ENCODE assay signal across 17 cellular contexts in genomic region chr1:44033041-44033575, GRCh38. TPM values are rescaled to one million over a fixed set of nuclear protein-coding genes. Genes with fewer than 3 reads are reported as not detected.
DNase-seq lines count a peak whose midpoint lies in the region; ATAC-seq, FAIRE-seq and TF ChIP-seq lines count a peak whose summit lies in the region.
"Had no signal": no experiment of that assay in that cellular context is flagged by ENCODE, and none has a peak within 500 bp of the region (broad histone marks: within the 10 kb centered on the region; RNA-seq: fewer than 3 reads in every experiment).

No MANE protein-coding gene starts in this region.

- intact Hi-C loops in K562 (cut with micrococcal nuclease), result no loop called here
- intact Hi-C loops in uterus (cut with DNase I; ENCODE audit: low total_unique reads), result no loop called here

- no peak overlapping the region for H2AFZ ChIP-seq in K562 (ENCODE audit: low read depth, low read length)

- H3K27ac ChIP-seq in K562 (ENCODE audit: extremely low read depth, low read depth, low read length) (no peak overlapping the region; the same call in 2 of the 3 replicates), uterus (peak overlapping the region; percentile 26 to 94)
- H3K27ac ChIP-seq: brain microvascular endothelial cell, thoracic aorta had no signal

- no peak for TF ChIP-seq EP300 in K562 (IDR thresholded peaks at IDR 0.05; ENCODE audit: low read length)

- no peaks in the 10 kb centered on the region for H3K27me3 Mint-ChIP-seq in activated CD8-positive, alpha-beta memory T cell treated with anti-CD3 and anti-CD28 coated beads, Interleukin-2, amount 10 ng/mL, durations not matched to agents 7 days and 5 days
- no peaks in the 10 kb centered on the region for H3K27me3 Mint-ChIP-seq in nephron (ENCODE audit: low read depth)
- H3K27me3 Mint-ChIP-seq: activated CD4-positive, alpha-beta memory T cell treated with anti-CD3 and anti-CD28 coated beads, Interleukin-2, amount 10 ng/mL, durations not matched to agents 7 days and 5 days had no signal

- no TSS peak for BruUV-seq in K562 (replicated peaks; lab: Mats Ljungman, UMichigan)

- peaks cover 23% of the 10 kb centered on the region for H3K4me1 Mint-ChIP-seq in activated CD8-positive, alpha-beta memory T cell treated with anti-CD3 and anti-CD28 coated beads, Interleukin-2, amount 10 ng/mL, durations not matched to agents 7 days and 5 days
- peaks cover 65% of the 10 kb centered on the region for H3K4me1 Mint-ChIP-seq in nephron

- H3K9ac ChIP-seq in K562 (ENCODE audit: insufficient read depth in 1 of 2, low read depth in 2 of 2, low read length in 2 of 2), result peak overlapping the region in 1 of 2 experiments; percentile 7; a peak in 1 of 4 replicates
- H3K9ac ChIP-seq: SK-N-SH had no signal

- no peaks in the 10 kb centered on the region for H3K9me3 Mint-ChIP-seq in activated CD8-positive, alpha-beta memory T cell treated with anti-CD3 and anti-CD28 coated beads, Interleukin-2, amount 10 ng/mL, durations not matched to agents 7 days and 5 days (ENCODE audit: low read depth)
- no peaks in the 10 kb centered on the region for H3K9me3 Mint-ChIP-seq in nephron
- H3K9me3 Mint-ChIP-seq: activated CD4-positive, alpha-beta memory T cell treated with anti-CD3 and anti-CD28 coated beads, Interleukin-2, amount 10 ng/mL, durations not matched to agents 7 days and 5 days; activated naive CD4-positive, alpha-beta T cell treated with anti-CD3 and anti-CD28 coated beads, Interleukin-2, amount 50 U/mL, for 72 hours; activated T-cell treated with anti-CD3 and anti-CD28 coated beads, Interleukin-2, amount 50 U/mL, for 72 hours; H9 had no signal

- H3K4me3 Mint-ChIP-seq in activated CD8-positive, alpha-beta memory T cell treated with anti-CD3 and anti-CD28 coated beads, Interleukin-2, amount 10 ng/mL, durations not matched to agents 7 days and 5 days, result no peak overlapping the region
- peak overlapping the region; percentile 86 to 87 (median 86) for H3K4me3 Mint-ChIP-seq in nephron

- H3K36me3 ChIP-seq in K562 (ENCODE audit: control insufficient read depth, insufficient read depth, low read length), result no peaks in the 10 kb centered on the region
- H3K36me3 ChIP-seq in uterus, result no peaks in the 10 kb centered on the region
- H3K36me3 ChIP-seq: brain microvascular endothelial cell, thoracic aorta had no signal

- H3K9me3 ChIP-seq in K562 (replicated peaks; ENCODE audit: control insufficient read depth, insufficient read depth, low read depth, low read length), result no peaks in the 10 kb centered on the region
- H3K9me3 ChIP-seq in uterus, result no peaks in the 10 kb centered on the region
- H3K9me3 ChIP-seq: A549, SK-N-SH, thoracic aorta had no signal

- no peaks in the 10 kb centered on the region for H4K20me1 ChIP-seq in K562 (replicated peaks; ENCODE audit: control insufficient read depth, insufficient read depth, low read length)

- in situ Hi-C loops in K562 (cut with MboI), result no loop called here

- peak overlapping the region; percentile 45 for H3K27ac Mint-ChIP-seq in activated CD8-positive, alpha-beta memory T cell treated with anti-CD3 and anti-CD28 coated beads, Interleukin-2, amount 10 ng/mL, durations not matched to agents 7 days and 5 days
- peak overlapping the region; percentile 86 to 97 (median 95) for H3K27ac Mint-ChIP-seq in nephron
- H3K27ac Mint-ChIP-seq: activated CD4-positive, alpha-beta memory T cell treated with anti-CD3 and anti-CD28 coated beads, Interleukin-2, amount 10 ng/mL, durations not matched to agents 7 days and 5 days; activated T-cell treated with anti-CD3 and anti-CD28 coated beads, Interleukin-2, amount 50 U/mL, for 72 hours had no signal

- no peak overlapping the region; the same call in 1 of the 2 replicates for H3K4me2 ChIP-seq in K562 (ENCODE audit: insufficient read depth, low read length)
- H3K4me2 ChIP-seq: A549, SK-N-SH had no signal

- H3K9me1 ChIP-seq in K562 (ENCODE audit: control insufficient read depth, insufficient read depth, low read length), result no peaks in the 10 kb centered on the region

- no peaks in the 10 kb centered on the region for H3K36me3 Mint-ChIP-seq in activated CD8-positive, alpha-beta memory T cell treated with anti-CD3 and anti-CD28 coated beads, Interleukin-2, amount 10 ng/mL, durations not matched to agents 7 days and 5 days
- no peaks in the 10 kb centered on the region for H3K36me3 Mint-ChIP-seq in nephron (ENCODE audit: low read depth)
- H3K36me3 Mint-ChIP-seq: activated naive CD4-positive, alpha-beta T cell treated with anti-CD3 and anti-CD28 coated beads, Interleukin-2, amount 50 U/mL, for 72 hours had no signal

- WGBS in K562 (ENCODE audit: insufficient coverage, low coverage, missing lambda C conversion rate), result 70% methylated on average over 8 of the region's 8 CpGs

- H3K4me1 ChIP-seq in K562 (replicated peaks in 1 of 2; ENCODE audit: control insufficient read depth in 2 of 2, insufficient read depth in 2 of 2, low read length in 2 of 2) (peaks cover 68 to 84% of the 10 kb centered on the region in 2 experiments), uterus (peaks cover 0 to 17% of the 10 kb centered on the region in 2 donors)

- H3K79me2 ChIP-seq in K562 (ENCODE audit: control insufficient read depth, insufficient read depth, low read length), result peaks cover 21% of the 10 kb centered on the region

- TF ChIP-seq CTCF in K562 (IDR thresholded peaks at IDR 0.05 in 2 of 3, conservative IDR thresholded peaks at IDR 0.05 in 1 of 3; ENCODE audit: insufficient read depth in 2 of 3, low read depth in 1 of 3, low read length in 3 of 3) (no peak), nephron (IDR thresholded peaks at IDR 0.05; ENCODE audit: unreplicated experiment in 3 of 3) (no peak), uterus (IDR thresholded peaks at IDR 0.05) (no peak)

- DNase-seq in activated CD8-positive, alpha-beta memory T cell treated with anti-CD3 and anti-CD28 coated beads, Interleukin-2, amount 10 ng/mL, durations not matched to agents 7 days and 5 days, result no peak
- no peak for DNase-seq in activated CD8-positive, alpha-beta memory T cell treated with anti-CD3 and anti-CD28 coated beads, Interleukin-2, amount 50 U/mL, for 48 hours
- no peak for DNase-seq in K562 (ENCODE audit: extremely low read depth in 1 of 4, low spot score in 3 of 4)
- DNase-seq in uterus, result no peak
- DNase-seq in HuH-7.5 (ENCODE audit: low spot score), result no peak
- DNase-seq: activated CD4-positive, alpha-beta memory T cell treated with anti-CD3 and anti-CD28 coated beads, Interleukin-2, amount 10 ng/mL, durations not matched to agents 7 days and 5 days; activated T-cell treated with anti-CD3 and anti-CD28 coated beads, Interleukin-2, amount 50 U/mL, for 72 hours; brain microvascular endothelial cell had no signal

- CTCF ChIA-PET in activated CD8-positive, alpha-beta memory T cell treated with anti-CD3 and anti-CD28 coated beads, Interleukin-2, amount 10 ng/mL, durations not matched to agents 7 days and 5 days (lab: Charles Lee), result interaction anchor here (1.1 to 5.7 kb wide), 4 partner anchors 9 to 39 kb away, joined by 3 to 115 read pairs (median 18); no protein-coding TSS in a partner anchor
- CTCF ChIA-PET in K562 (lab: Yijun Ruan, JAX; ENCODE audit: low intra/inter-chr PET ratio), result no interaction called here

- TF ChIP-seq POLR2A in K562 (conservative IDR thresholded peaks at IDR 0.05) (no peak), uterus (IDR thresholded peaks at IDR 0.05) (no peak)

- H3K4me3 ChIP-seq in K562 (no peak overlapping the region), uterus (no peak overlapping the region)
- H3K4me3 ChIP-seq: A549, thoracic aorta had no signal

- no peaks in the 10 kb centered on the region for H3K27me3 ChIP-seq in K562 (ENCODE audit: control insufficient read depth in 2 of 2, insufficient read depth in 2 of 2, low read length in 2 of 2)
- no peaks in the 10 kb centered on the region for H3K27me3 ChIP-seq in uterus
- H3K27me3 ChIP-seq: brain microvascular endothelial cell had no signal

- POLR2A ChIA-PET in K562 (lab: Yijun Ruan, JAX), result interaction anchor here (0.7 to 4.0 kb wide), 5 partner anchors 16 to 299 kb away, joined by 4 to 13 read pairs (median 5); no protein-coding TSS in a partner anchor

- FAIRE-seq in K562 (lab: Jason Lieb, UNC), result no peak
- FAIRE-seq: A549 had no signal

- ATAC-seq in activated CD8-positive, alpha-beta memory T cell treated with anti-CD3 and anti-CD28 coated beads, Interleukin-2, amount 10 ng/mL, durations not matched to agents 7 days and 5 days, result no peak
- ATAC-seq in K562, result no peak
- no peak for ATAC-seq in HG03442 (IDR thresholded peaks at IDR 0.05; ENCODE audit: unreplicated experiment)
- no peak for ATAC-seq in HG02623 (IDR thresholded peaks at IDR 0.05; ENCODE audit: unreplicated experiment)
- ATAC-seq: A549; activated naive CD4-positive, alpha-beta T cell treated with anti-CD3 and anti-CD28 coated beads, Interleukin-2, amount 50 U/mL, for 72 hours; activated T-cell treated with anti-CD3 and anti-CD28 coated beads, Interleukin-2, amount 50 U/mL, for 72 hours; Panc1 had no signal

- no peak for TF ChIP-seq RAD21 in K562 (CRISPR knock-in tag; conservative IDR thresholded peaks at IDR 0.05 in 1 of 2, IDR thresholded peaks at IDR 0.05 in 1 of 2)

RNA-seq across cellular contexts. Expression of gene SLC6A9, which starts 1.8 kb away (rescaled TPM):
- total RNA-seq in activated CD8-positive, alpha-beta memory T cell treated with anti-CD3 and anti-CD28 coated beads, Interleukin-2, amount 10 ng/mL, durations not matched to agents 7 days and 5 days, result 1 to 10 TPM; 2.6 to 5.3 TPM
- total RNA-seq in K562 (2011; cell fraction: chromatin; rRNA removed; ENCODE audit: low replicate concordance), result 15.5 and 41.5 TPM in 2 replicates
- total RNA-seq in K562 (2011; cell fraction: nucleolus; rRNA removed), result 28.5 and 33.8 TPM in 2 replicates
- 21.3 and 22.7 TPM in 2 replicates for total RNA-seq in K562 (2011; cell fraction: nucleoplasm; rRNA removed)
- total RNA-seq in K562 (2014; rRNA removed) (4.1 and 8.4 TPM in 2 replicates), K562 (2014; rRNA removed; fragmentation: Illumina TruSeq; extraction: Trizol) (2.5 and 3.0 TPM in 2 replicates), K562 (2015; rRNA removed; fragmentation: Illumina TruSeq; extraction: Trizol) (0.51 and 0.75 TPM in 2 replicates), K562 (2021) (16.7 and 18.7 TPM in 2 replicates), uterus (10 to 100 TPM in 2 of 4 donors, 1 to 10 TPM in 2; 4.6 to 30.9 (median 17.4) TPM)
- polyA plus RNA-seq in K562 (2011; rRNA removed) (2.9 and 8.8 TPM in 2 replicates), K562 (2014; fragmentation: Illumina TruSeq; extraction: Trizol) (12.9 and 16.7 TPM in 2 replicates), K562 (2014; fragmentation: Nextera tagmentation; extraction: Ambion mirVana) (under 1 TPM; 0.17 to 0.25 TPM), K562 (2014; rRNA removed) (10.5 and 10.6 TPM in 2 replicates)
- polyA plus RNA-seq in K562 (2011; cell fraction: cytosol; rRNA removed), result 5.7 and 6.6 TPM in 2 replicates
- polyA plus RNA-seq in K562 (2011; cell fraction: nucleus; rRNA removed), result 27.8 and 27.9 TPM in 2 replicates
- 6.2 and 54.3 TPM in 2 replicates for polyA plus RNA-seq in K562 (2012)
- 3.7 and 5.1 TPM in 2 replicates for polyA minus RNA-seq in K562 (2011; rRNA and poly(A)+ RNA removed)
- polyA minus RNA-seq in K562 (2011; cell fraction: cytosol; rRNA and poly(A)+ RNA removed), result 2.5 and 5.5 TPM in 2 replicates
- 6.1 and 10.2 TPM in 2 replicates for polyA minus RNA-seq in K562 (2011; cell fraction: nucleus; rRNA and poly(A)+ RNA removed)

RNA-seq across cellular contexts. Expression of gene CCDC24, which starts 41.7 kb away (rescaled TPM):
- 1 to 10 TPM; 1.3 to 1.5 TPM for total RNA-seq in activated CD8-positive, alpha-beta memory T cell treated with anti-CD3 and anti-CD28 coated beads, Interleukin-2, amount 10 ng/mL, durations not matched to agents 7 days and 5 days
- total RNA-seq in K562 (2011; cell fraction: chromatin; rRNA removed; ENCODE audit: low replicate concordance), result 1.4 and 6.8 TPM in 2 replicates
- 5.8 TPM in 2 replicates for total RNA-seq in K562 (2011; cell fraction: nucleolus; rRNA removed)
- 4.1 and 6.1 TPM in 2 replicates for total RNA-seq in K562 (2011; cell fraction: nucleoplasm; rRNA removed)
- total RNA-seq in K562 (2014; rRNA removed) (3.0 and 4.5 TPM in 2 replicates), K562 (2014; rRNA removed; fragmentation: Illumina TruSeq; extraction: Trizol) (0.70 and 1.5 TPM in 2 replicates), K562 (2015; rRNA removed; fragmentation: Illumina TruSeq; extraction: Trizol) (1.7 and 2.2 TPM in 2 replicates), K562 (2021) (4.4 and 5.2 TPM in 2 replicates), uterus (10 to 100 TPM in 1 of 4 donors, 1 to 10 TPM in 2, not detected in 1; 3.1 to 10.6 (median 7.0) TPM)
- polyA plus RNA-seq in K562 (2011; rRNA removed) (1.3 and 2.3 TPM in 2 replicates), K562 (2014; fragmentation: Illumina TruSeq; extraction: Trizol) (1.5 and 3.0 TPM in 2 replicates), K562 (2014; fragmentation: Nextera tagmentation; extraction: Ambion mirVana) (under 1 TPM; 0.31 to 0.64 TPM), K562 (2014; rRNA removed) (3.7 and 4.5 TPM in 2 replicates)
- 2.0 and 4.9 TPM in 2 replicates for polyA plus RNA-seq in K562 (2011; cell fraction: cytosol; rRNA removed)
- 6.8 and 13.1 TPM in 2 replicates for polyA plus RNA-seq in K562 (2011; cell fraction: nucleus; rRNA removed)
- polyA plus RNA-seq in K562 (2012), result 3.7 and 4.3 TPM in 2 replicates
- polyA minus RNA-seq in K562 (2011; rRNA and poly(A)+ RNA removed), result 0.36 and 0.39 TPM in 2 replicates
- 1.1 and 5.4 TPM in 2 replicates for polyA minus RNA-seq in K562 (2011; cell fraction: cytosol; rRNA and poly(A)+ RNA removed)
- 1.7 and 2.2 TPM in 2 replicates for polyA minus RNA-seq in K562 (2011; cell fraction: nucleus; rRNA and poly(A)+ RNA removed)

RNA-seq across cellular contexts. Expression of gene B4GALT2, which starts 54.1 kb away (rescaled TPM):
- total RNA-seq in activated CD8-positive, alpha-beta memory T cell treated with anti-CD3 and anti-CD28 coated beads, Interleukin-2, amount 10 ng/mL, durations not matched to agents 7 days and 5 days, result 10 to 100 TPM; 20.1 to 25.5 TPM
- total RNA-seq in K562 (2011; cell fraction: chromatin; rRNA removed; ENCODE audit: low replicate concordance), result 27.8 and 57.7 TPM in 2 replicates
- 51.2 and 57.7 TPM in 2 replicates for total RNA-seq in K562 (2011; cell fraction: nucleolus; rRNA removed)
- 45.8 and 54.2 TPM in 2 replicates for total RNA-seq in K562 (2011; cell fraction: nucleoplasm; rRNA removed)
- total RNA-seq in K562 (2014; rRNA removed), result 86.8 and 116 TPM in 2 replicates
- 23.4 and 31.0 TPM in 2 replicates for total RNA-seq in K562 (2014; rRNA removed; fragmentation: Illumina TruSeq; extraction: Trizol)
- total RNA-seq in K562 (2015; rRNA removed; fragmentation: Illumina TruSeq; extraction: Trizol), result 43.8 and 45.9 TPM in 2 replicates
- 76.2 and 78.0 TPM in 2 replicates for total RNA-seq in K562 (2021)
- 39.0 and 43.9 TPM in 2 replicates for polyA plus RNA-seq in K562 (2011; rRNA removed)
- polyA plus RNA-seq in K562 (2011; cell fraction: cytosol; rRNA removed), result 78.6 and 206 TPM in 2 replicates
- polyA plus RNA-seq in K562 (2011; cell fraction: nucleus; rRNA removed), result 55.1 and 117 TPM in 2 replicates
- polyA plus RNA-seq in K562 (2012), result 44.8 and 50.7 TPM in 2 replicates
- polyA plus RNA-seq in K562 (2014; fragmentation: Illumina TruSeq; extraction: Trizol), result 63.7 and 69.7 TPM in 2 replicates
- 1 to 10 TPM; 1.3 to 2.8 TPM for polyA plus RNA-seq in K562 (2014; fragmentation: Nextera tagmentation; extraction: Ambion mirVana)
- 71.9 and 85.4 TPM in 2 replicates for polyA plus RNA-seq in K562 (2014; rRNA removed)
- 21.4 and 27.7 TPM in 2 replicates for polyA minus RNA-seq in K562 (2011; rRNA and poly(A)+ RNA removed)
- polyA minus RNA-seq in K562 (2011; cell fraction: cytosol; rRNA and poly(A)+ RNA removed), result 40.9 and 42.3 TPM in 2 replicates
- 26.7 and 28.3 TPM in 2 replicates for polyA minus RNA-seq in K562 (2011; cell fraction: nucleus; rRNA and poly(A)+ RNA removed)
- 10 to 100 TPM in 2 of 4 donors, 1 to 10 TPM in 2; 2.3 to 45.8 (median 18.5) TPM for total RNA-seq in uterus

RNA-seq across cellular contexts. Expression of gene ATP6V0B, which starts 58.3 kb away (rescaled TPM):
- total RNA-seq in activated CD8-positive, alpha-beta memory T cell treated with anti-CD3 and anti-CD28 coated beads, Interleukin-2, amount 10 ng/mL, durations not matched to agents 7 days and 5 days, result 100 to 1,000 TPM; 108 to 139 TPM
- 240 and 478 TPM in 2 replicates for total RNA-seq in K562 (2011; cell fraction: chromatin; rRNA removed; ENCODE audit: low replicate concordance)
- total RNA-seq in K562 (2011; cell fraction: nucleolus; rRNA removed), result 771 and 1,062 TPM in 2 replicates
- 571 and 616 TPM in 2 replicates for total RNA-seq in K562 (2011; cell fraction: nucleoplasm; rRNA removed)
- total RNA-seq in K562 (2014; rRNA removed), result 296 and 328 TPM in 2 replicates
- total RNA-seq in K562 (2014; rRNA removed; fragmentation: Illumina TruSeq; extraction: Trizol), result 143 and 167 TPM in 2 replicates
- 196 and 203 TPM in 2 replicates for total RNA-seq in K562 (2015; rRNA removed; fragmentation: Illumina TruSeq; extraction: Trizol)
- 279 and 286 TPM in 2 replicates for total RNA-seq in K562 (2021)
- 220 and 288 TPM in 2 replicates for polyA plus RNA-seq in K562 (2011; rRNA removed)
- polyA plus RNA-seq in K562 (2011; cell fraction: cytosol; rRNA removed), result 552 and 632 TPM in 2 replicates
- polyA plus RNA-seq in K562 (2011; cell fraction: nucleus; rRNA removed), result 601 and 849 TPM in 2 replicates
- 179 and 264 TPM in 2 replicates for polyA plus RNA-seq in K562 (2012)
- polyA plus RNA-seq in K562 (2014; fragmentation: Illumina TruSeq; extraction: Trizol), result 186 and 195 TPM in 2 replicates
- 100 to 1,000 TPM; 137 to 276 TPM for polyA plus RNA-seq in K562 (2014; fragmentation: Nextera tagmentation; extraction: Ambion mirVana)
- polyA plus RNA-seq in K562 (2014; rRNA removed), result 282 and 348 TPM in 2 replicates
- 127 and 130 TPM in 2 replicates for polyA minus RNA-seq in K562 (2011; rRNA and poly(A)+ RNA removed)
- 83.6 and 86.7 TPM in 2 replicates for polyA minus RNA-seq in K562 (2011; cell fraction: cytosol; rRNA and poly(A)+ RNA removed)
- polyA minus RNA-seq in K562 (2011; cell fraction: nucleus; rRNA and poly(A)+ RNA removed), result 102 and 149 TPM in 2 replicates
- total RNA-seq in uterus, result 100 to 1,000 TPM in 1 of 4 donors, 10 to 100 TPM in 3; 49.6 to 183 (median 65.4) TPM
